24 cellular contexts compared by ENCODE assay signal in genomic region chr1:8252266-8252951, GRCh38.
A peak's percentile ranks its signal among the peaks of the same experiment; 100 is the strongest.
DNase-seq lines count a peak whose midpoint lies in the region; ATAC-seq and TF ChIP-seq lines count a peak whose summit lies in the region.
"Had no signal": no experiment of that assay in that cellular context is flagged by ENCODE, and none has a peak within 500 bp of the region (broad histone marks: within the 10 kb centered on the region; RNA-seq: fewer than 3 reads in every experiment).

No MANE protein-coding gene starts in this region.

- H3K9me3 ChIP-seq in trophoblast cell (ENCODE audit: insufficient read depth, low read depth, low read length): no peaks in the 10 kb centered on the region
- no peaks in the 10 kb centered on the region for H3K9me3 ChIP-seq in H9 (ENCODE audit: control insufficient read depth, low read depth, low read length)
- no peaks in the 10 kb centered on the region for H3K9me3 ChIP-seq in CD8-positive, alpha-beta memory T cell (ENCODE audit: low read length)
- no peaks in the 10 kb centered on the region for H3K9me3 ChIP-seq in Karpas-422 (ENCODE audit: low read length)
- H3K9me3 ChIP-seq: A549 had no signal

- H2BK12ac ChIP-seq in trophoblast cell (ENCODE audit: low read length) (peak overlapping the region; percentile 16), H9 (ENCODE audit: insufficient read length, low read depth, low read length) (no peak overlapping the region)

- H3K23me2 ChIP-seq in H9 (ENCODE audit: insufficient read length, low read depth, low read length, poor library complexity, severe bottlenecking): no peaks in the 10 kb centered on the region

- H3K9me2 ChIP-seq in Karpas-422 (replicated peaks; ENCODE audit: insufficient read depth, low read length): no peaks in the 10 kb centered on the region

- no peak overlapping the region for H3K4me3 Mint-ChIP-seq in H9
- H3K4me3 Mint-ChIP-seq in CD8-positive, alpha-beta memory T cell: no peak overlapping the region
- H3K4me3 Mint-ChIP-seq: activated CD8-positive, alpha-beta memory T cell treated with anti-CD3 and anti-CD28 coated beads, Interleukin-2, amount 10 ng/mL, durations not matched to agents 7 days and 5 days; B cell; endodermal cell; neural crest cell had no signal

- H3K79me1 ChIP-seq in trophoblast cell (ENCODE audit: low read length) (no peaks in the 10 kb centered on the region), H9 (ENCODE audit: insufficient read depth, low read depth, low read length, poor library complexity, severe bottlenecking) (no peaks in the 10 kb centered on the region)

- H3K27ac Mint-ChIP-seq in H9: peak overlapping the region in 1 of 3 experiments; percentile 35; a peak in 1 of 7 replicates
- H3K27ac Mint-ChIP-seq in CD8-positive, alpha-beta memory T cell: no peak overlapping the region
- H3K27ac Mint-ChIP-seq: activated CD8-positive, alpha-beta memory T cell treated with anti-CD3 and anti-CD28 coated beads, Interleukin-2, amount 10 ng/mL, durations not matched to agents 7 days and 5 days; B cell; endodermal cell had no signal

- H4K8ac ChIP-seq in trophoblast cell (ENCODE audit: low read depth, low read length) (peak overlapping the region; percentile 70), H9 (replicated peaks; ENCODE audit: insufficient read length, low read depth, low read length) (no peak overlapping the region)

- H3K56ac ChIP-seq in H9 (ENCODE audit: insufficient read length, low read depth, low read length): no peak overlapping the region

- H3K23ac ChIP-seq in trophoblast cell (ENCODE audit: low read length): no peak overlapping the region
- H3K23ac ChIP-seq in H9 (ENCODE audit: insufficient read length, low read depth, low read length): no peak overlapping the region

- H3K27ac ChIP-seq in trophoblast cell (ENCODE audit: low read depth, low read length): no peak overlapping the region
- H3K27ac ChIP-seq in H9 (ENCODE audit: insufficient read length, low read depth, low read length): no peak overlapping the region
- no peak overlapping the region for H3K27ac ChIP-seq in CD8-positive, alpha-beta memory T cell (ENCODE audit: low read depth, low read length)
- no peak overlapping the region for H3K27ac ChIP-seq in Karpas-422 (ENCODE audit: low read length)
- H3K27ac ChIP-seq: cardiac muscle cell had no signal

- H3K14ac ChIP-seq in trophoblast cell (ENCODE audit: low read length) (no peak overlapping the region), H9 (ENCODE audit: insufficient read depth, low read length) (no peak overlapping the region)

- TF ChIP-seq CTCF in epithelial cell of esophagus (IDR thresholded peaks at IDR 0.05; ENCODE audit: insufficient read depth, low read depth, low read length, missing control alignments) (no peak), H9 (conservative IDR thresholded peaks at IDR 0.05) (no peak)

- WGBS in trophoblast cell (ENCODE audit: extremely low coverage, insufficient coverage, insufficient read length): no CpG with 5 or more reads among the region's 13 CpGs
- WGBS in H9 (ENCODE audit: extremely low coverage, insufficient read length, low lambda C conversion rate): no CpG with 5 or more reads among the region's 13 CpGs

- H3K18ac ChIP-seq in trophoblast cell (ENCODE audit: low read length): no peak overlapping the region
- no peak overlapping the region for H3K18ac ChIP-seq in H9 (ENCODE audit: insufficient read length, low read depth, low read length)

- H2BK120ac ChIP-seq in trophoblast cell (ENCODE audit: insufficient read depth, low read length, poor library complexity) (no peak overlapping the region), H9 (ENCODE audit: low read depth, low read length, poor library complexity, severe bottlenecking) (no peak overlapping the region)

- H2AK5ac ChIP-seq in trophoblast cell (ENCODE audit: low read length) (no peak overlapping the region), H9 (ENCODE audit: insufficient read length, low read length) (no peak overlapping the region)

- H3K79me2 ChIP-seq in trophoblast cell (ENCODE audit: control insufficient read depth, insufficient read depth, low read length, poor library complexity) (no peaks in the 10 kb centered on the region), H9 (ENCODE audit: insufficient read depth, low read length) (no peaks in the 10 kb centered on the region), Karpas-422 (ENCODE audit: low read length) (no peaks in the 10 kb centered on the region)

- peaks cover 2 to 10% of the 10 kb centered on the region in 2 experiments; a peak in 3 of 4 replicates for H3K4me1 Mint-ChIP-seq in H9
- peaks cover 6 to 15% (median 7%) of the 10 kb centered on the region in 3 donors for H3K4me1 Mint-ChIP-seq in CD8-positive, alpha-beta memory T cell
- H3K4me1 Mint-ChIP-seq: B cell, neural crest cell had no signal

- POLR2A ChIA-PET in CD8-positive, alpha-beta memory T cell (lab: Charles Lee): no interaction called here

- H3K4me1 ChIP-seq in trophoblast cell (ENCODE audit: control insufficient read depth in 1 of 2, insufficient read depth in 2 of 2, low read length in 2 of 2): peaks cover 2 to 5% of the 10 kb centered on the region in 2 experiments
- H3K4me1 ChIP-seq in H9 (ENCODE audit: insufficient read depth, low read length): no peaks in the 10 kb centered on the region; the same call in 1 of the 2 replicates
- no peaks in the 10 kb centered on the region for H3K4me1 ChIP-seq in CD8-positive, alpha-beta memory T cell (ENCODE audit: insufficient read depth, low read length)
- no peaks in the 10 kb centered on the region for H3K4me1 ChIP-seq in Karpas-422 (ENCODE audit: low read length)

- H3T11ph ChIP-seq in H9 (ENCODE audit: low read length): no peak overlapping the region

- no peak overlapping the region for H4K12ac ChIP-seq in trophoblast cell (ENCODE audit: low read depth, low read length)

- no peak overlapping the region for H2AFZ ChIP-seq in trophoblast cell (ENCODE audit: insufficient read depth, low read length, poor library complexity)
- no peak overlapping the region for H2AFZ ChIP-seq in H9 (ENCODE audit: low read length)
- H2AFZ ChIP-seq in Karpas-422 (ENCODE audit: low read length): no peak overlapping the region

- peaks cover 1% of the 10 kb centered on the region for H3K27me3 Mint-ChIP-seq in H9 (ENCODE audit: low read depth)
- peaks cover 2% of the 10 kb centered on the region in 2 donors for H3K27me3 Mint-ChIP-seq in CD8-positive, alpha-beta memory T cell
- H3K27me3 Mint-ChIP-seq: activated CD8-positive, alpha-beta memory T cell treated with anti-CD3 and anti-CD28 coated beads, Interleukin-2, amount 10 ng/mL, durations not matched to agents 7 days and 5 days had no signal

- H3K36me3 Mint-ChIP-seq in H9 (ENCODE audit: insufficient read depth in 1 of 3, low read depth in 3 of 3): no peaks in the 10 kb centered on the region
- peaks cover 0 to 5% (median 0%) of the 10 kb centered on the region in 3 donors for H3K36me3 Mint-ChIP-seq in CD8-positive, alpha-beta memory T cell
- H3K36me3 Mint-ChIP-seq: activated CD8-positive, alpha-beta memory T cell treated with anti-CD3 and anti-CD28 coated beads, Interleukin-2, amount 10 ng/mL, durations not matched to agents 7 days and 5 days had no signal

- CTCF ChIA-PET in CD8-positive, alpha-beta memory T cell (lab: Charles Lee): no interaction called here

- H4K91ac ChIP-seq in trophoblast cell (ENCODE audit: low read depth, low read length): no peak overlapping the region
- no peak overlapping the region for H4K91ac ChIP-seq in H9 (ENCODE audit: insufficient read length, low read depth, low read length)

- H2BK20ac ChIP-seq in H9 (ENCODE audit: low read depth, low read length, poor library complexity, severe bottlenecking): no peak overlapping the region

- no peak overlapping the region for H4K5ac ChIP-seq in H9 (ENCODE audit: insufficient read length, low read depth, low read length)

- H3K36me3 ChIP-seq in trophoblast cell (ENCODE audit: control insufficient read depth in 1 of 2, insufficient read depth in 2 of 2, low read length in 2 of 2) (no peaks in the 10 kb centered on the region), Karpas-422 (ENCODE audit: insufficient read depth, low read length) (no peaks in the 10 kb centered on the region)
- H3K36me3 ChIP-seq in CD8-positive, alpha-beta memory T cell (ENCODE audit: insufficient read depth, low read length): no peaks in the 10 kb centered on the region
- H3K36me3 ChIP-seq: cardiac muscle cell had no signal

- H3K4ac ChIP-seq in trophoblast cell (ENCODE audit: low read depth, low read length) (no peak overlapping the region), H9 (ENCODE audit: low read depth, low read length) (no peak overlapping the region)

- H3K9ac ChIP-seq in trophoblast cell (ENCODE audit: low read length) (peak overlapping the region; percentile 51), H9 (ENCODE audit: extremely low read depth, insufficient read length, low read length) (no peak overlapping the region), Karpas-422 (ENCODE audit: low read length) (no peak overlapping the region)

- DNase-seq in DMS 273 treated with DMSO at 0.1 percent for 48 hours (lab: John Stamatoyannopoulos, UW): peak; percentile 77
- peak; percentile 16 for DNase-seq in NCI-H2171 (lab: John Stamatoyannopoulos, UW)
- peak; percentile 40 for DNase-seq in epithelial cell of esophagus (ENCODE audit: low read depth)
- DNase-seq in trophoblast cell: peak; percentile 26 to 37
- DNase-seq in H9: no peak
- DNase-seq in CD8-positive, alpha-beta memory T cell: no peak
- no peak for DNase-seq in Karpas-422
- DNase-seq: activated CD4-positive, alpha-beta T cell treated with anti-CD3 and anti-CD28 coated beads, Interleukin-2, amount 50 U/mL, for 1 hour; activated CD8-positive, alpha-beta memory T cell treated with anti-CD3 and anti-CD28 coated beads, Interleukin-2, amount 10 ng/mL, durations not matched to agents 7 days and 5 days; activated naive CD4-positive, alpha-beta T cell treated with anti-CD3 and anti-CD28 coated beads, Interleukin-2, amount 50 U/mL, for 16 hours; endodermal cell; IMR-90; islet precursor cell; mammary epithelial cell; NCI-H1436; NCI-H226; NCI-H774 had no signal

- no peak for ATAC-seq in HG02588 (IDR thresholded peaks at IDR 0.05; ENCODE audit: unreplicated experiment)
- ATAC-seq: A549; activated CD8-positive, alpha-beta memory T cell treated with anti-CD3 and anti-CD28 coated beads, Interleukin-2, amount 10 ng/mL, durations not matched to agents 7 days and 5 days; GM12878; HCT116 had no signal

- H3K4me2 ChIP-seq in trophoblast cell (ENCODE audit: low read length) (no peak overlapping the region), H9 (ENCODE audit: insufficient read depth, insufficient read length, low read length) (no peak overlapping the region), Karpas-422 (ENCODE audit: low read depth, low read length, poor library complexity, severe bottlenecking) (no peak overlapping the region)
- H3K4me2 ChIP-seq: A549 had no signal

- no peak overlapping the region for H2BK5ac ChIP-seq in trophoblast cell (ENCODE audit: low read depth, low read length, poor library complexity)
- H2BK5ac ChIP-seq in H9 (ENCODE audit: insufficient read length, low read length): no peak overlapping the region

- no peak overlapping the region for H3K4me3 ChIP-seq in epithelial cell of esophagus (ENCODE audit: low read length)
- no peak overlapping the region for H3K4me3 ChIP-seq in trophoblast cell (ENCODE audit: low read depth, low read length)
- no peak overlapping the region for H3K4me3 ChIP-seq in CD8-positive, alpha-beta memory T cell (ENCODE audit: low read length)
- no peak overlapping the region for H3K4me3 ChIP-seq in Karpas-422 (ENCODE audit: low read length)
- H3K4me3 ChIP-seq: A549, cardiac muscle cell, GM12878 had no signal

- H3K27me3 ChIP-seq in trophoblast cell (ENCODE audit: insufficient read depth, low read length): no peaks in the 10 kb centered on the region
- no peaks in the 10 kb centered on the region for H3K27me3 ChIP-seq in H9 (ENCODE audit: insufficient read depth, low read length)
- no peaks in the 10 kb centered on the region for H3K27me3 ChIP-seq in CD8-positive, alpha-beta memory T cell (ENCODE audit: insufficient read depth, low read length, poor library complexity, severe bottlenecking)
- H3K27me3 ChIP-seq in Karpas-422 (ENCODE audit: low read length): no peaks in the 10 kb centered on the region
- H3K27me3 ChIP-seq: cardiac muscle cell had no signal

- peaks cover 0 to 4% of the 10 kb centered on the region in 2 experiments; a peak in 1 of 5 replicates for H3K9me3 Mint-ChIP-seq in H9
- no peaks in the 10 kb centered on the region for H3K9me3 Mint-ChIP-seq in CD8-positive, alpha-beta memory T cell
- H3K9me3 Mint-ChIP-seq: endodermal cell had no signal

- H4K20me1 ChIP-seq in H9 (ENCODE audit: control insufficient read depth, insufficient read depth, insufficient read length) (no peaks in the 10 kb centered on the region), Karpas-422 (ENCODE audit: insufficient read depth, low read depth, low read length) (no peaks in the 10 kb centered on the region)

- no peak overlapping the region for H2BK15ac ChIP-seq in H9 (ENCODE audit: low read depth, low read length)

Comparison
In these comparisons a context has a peak if more than half of its experiments do, and no peak if none do; other contexts are left out.
1. DNase-seq: peak in DMS 273 treated with DMSO at 0.1 percent for 48 hours (single experiment), NCI-H2171 (single experiment), epithelial cell of esophagus (single experiment) and trophoblast cell (2 of 2); none in H9 (single experiment), CD8-positive, alpha-beta memory T cell (0 of 5) and Karpas-422 (single experiment).